ENCODE assay signal across 12 cellular contexts in genomic region chr10:43355749-43356371, GRCh38. TPM values are rescaled to one million over a fixed set of nuclear protein-coding genes. Genes with fewer than 3 reads are reported as not detected.
DNase-seq lines count a peak whose midpoint lies in the region; ATAC-seq and TF ChIP-seq lines count a peak whose summit lies in the region.
"Had no signal": no experiment of that assay in that cellular context is flagged by ENCODE, and none has a peak within 500 bp of the region (broad histone marks: within the 10 kb centered on the region; RNA-seq: fewer than 3 reads in every experiment).

No MANE protein-coding gene starts in this region.

- no peaks in the 10 kb centered on the region for H3K9me3 Mint-ChIP-seq in activated CD8-positive, alpha-beta T cell treated with anti-CD3 and anti-CD28 coated beads, Interleukin-2, amount 10 ng/mL, durations not matched to agents 7 days and 5 days (ENCODE audit: insufficient read depth)
- H3K9me3 Mint-ChIP-seq in osteocyte (ENCODE audit: unreplicated experiment) = no peaks in the 10 kb centered on the region
- H3K9me3 Mint-ChIP-seq: immature natural killer cell had no signal

- H3K4me3 ChIP-seq in ACC112 (ENCODE audit: low read depth, low read length) = no peak overlapping the region
- H3K4me3 ChIP-seq: upper lobe of left lung had no signal

- no peaks in the 10 kb centered on the region for H3K36me3 ChIP-seq in ACC112 (ENCODE audit: insufficient read depth, low read length)
- H3K36me3 ChIP-seq: upper lobe of left lung had no signal

- no peak for ATAC-seq in activated CD8-positive, alpha-beta T cell treated with anti-CD3 and anti-CD28 coated beads, Interleukin-2, amount 10 ng/mL, durations not matched to agents 7 days and 5 days
- no peak for ATAC-seq in GM19023 (IDR thresholded peaks at IDR 0.05; ENCODE audit: unreplicated experiment)

- no peaks in the 10 kb centered on the region for H3K27me3 ChIP-seq in ACC112 (ENCODE audit: insufficient read depth, low read length)

- DNase-seq in HUDEP-2 (lab: John Stamatoyannopoulos, UW; ENCODE audit: unreplicated experiment in 76 of 76) (peak in 68 of 76 experiments; percentile 16 to 88 (median 53)), kidney tubule cell (ENCODE audit: low spot score) (peak; percentile 84), osteocyte (ENCODE audit: extremely low spot score, unreplicated experiment) (no peak), NCI-H510A (lab: John Stamatoyannopoulos, UW) (no peak), T1000 (lab: John Stamatoyannopoulos, UW) (no peak)
- no peak for DNase-seq in activated CD8-positive, alpha-beta T cell treated with anti-CD3 and anti-CD28 coated beads, Interleukin-2, amount 10 ng/mL, durations not matched to agents 7 days and 5 days
- DNase-seq: DMS53, immature natural killer cell, upper lobe of left lung had no signal

- POLR2A ChIA-PET in activated CD8-positive, alpha-beta T cell treated with anti-CD3 and anti-CD28 coated beads, Interleukin-2, amount 10 ng/mL, durations not matched to agents 7 days and 5 days (lab: Charles Lee) = no interaction called here

- no peaks in the 10 kb centered on the region for H3K79me2 ChIP-seq in ACC112 (ENCODE audit: control insufficient read depth, insufficient read depth, low read length, unreplicated experiment)

- H3K27ac ChIP-seq in ACC112 (ENCODE audit: low read depth, low read length) = no peak overlapping the region
- H3K27ac ChIP-seq: upper lobe of left lung had no signal

- H3K36me3 Mint-ChIP-seq in activated CD8-positive, alpha-beta T cell treated with anti-CD3 and anti-CD28 coated beads, Interleukin-2, amount 10 ng/mL, durations not matched to agents 7 days and 5 days (ENCODE audit: low read depth) = peaks cover 4% of the 10 kb centered on the region
- H3K36me3 Mint-ChIP-seq in osteocyte (ENCODE audit: unreplicated experiment) = no peaks in the 10 kb centered on the region

- CTCF ChIA-PET in activated CD8-positive, alpha-beta T cell treated with anti-CD3 and anti-CD28 coated beads, Interleukin-2, amount 10 ng/mL, durations not matched to agents 7 days and 5 days (lab: Charles Lee) = interaction anchor here (1.2 to 1.7 kb wide), 4 partner anchors 9 to 154 kb away, joined by 3 to 9 read pairs (median 4); no protein-coding TSS in a partner anchor

- peak overlapping the region; percentile 4 for H2AFZ ChIP-seq in ACC112 (ENCODE audit: low read length, unreplicated experiment)

- H3K4me1 Mint-ChIP-seq in activated CD8-positive, alpha-beta T cell treated with anti-CD3 and anti-CD28 coated beads, Interleukin-2, amount 10 ng/mL, durations not matched to agents 7 days and 5 days (ENCODE audit: low read depth) = peaks cover 24% of the 10 kb centered on the region
- H3K4me1 Mint-ChIP-seq in osteocyte (ENCODE audit: unreplicated experiment) = peaks cover 11% of the 10 kb centered on the region

- no peak overlapping the region for H3K4me3 Mint-ChIP-seq in activated CD8-positive, alpha-beta T cell treated with anti-CD3 and anti-CD28 coated beads, Interleukin-2, amount 10 ng/mL, durations not matched to agents 7 days and 5 days
- H3K4me3 Mint-ChIP-seq in osteocyte (ENCODE audit: unreplicated experiment) = no peak overlapping the region
- H3K4me3 Mint-ChIP-seq: immature natural killer cell had no signal

- peaks cover 14% of the 10 kb centered on the region for H3K4me1 ChIP-seq in ACC112 (ENCODE audit: control insufficient read depth, insufficient read depth, low read length, unreplicated experiment)

- peaks cover 9% of the 10 kb centered on the region for H3K27me3 Mint-ChIP-seq in activated CD8-positive, alpha-beta T cell treated with anti-CD3 and anti-CD28 coated beads, Interleukin-2, amount 10 ng/mL, durations not matched to agents 7 days and 5 days (ENCODE audit: low read depth)
- peaks cover 8% of the 10 kb centered on the region for H3K27me3 Mint-ChIP-seq in osteocyte (ENCODE audit: unreplicated experiment)

- no peak for TF ChIP-seq CTCF in osteocyte (IDR thresholded peaks at IDR 0.05)

- H3K27ac Mint-ChIP-seq in activated CD8-positive, alpha-beta T cell treated with anti-CD3 and anti-CD28 coated beads, Interleukin-2, amount 10 ng/mL, durations not matched to agents 7 days and 5 days = peak overlapping the region; percentile 36
- H3K27ac Mint-ChIP-seq in osteocyte (ENCODE audit: unreplicated experiment) = no peak overlapping the region
- H3K27ac Mint-ChIP-seq: immature natural killer cell had no signal

RNA-seq across cellular contexts. Expression of gene FXYD4, which starts 15.6 kb away (rescaled TPM):
- total RNA-seq in activated CD8-positive, alpha-beta T cell treated with anti-CD3 and anti-CD28 coated beads, Interleukin-2, amount 10 ng/mL, durations not matched to agents 7 days and 5 days = not detected
- not detected in 2 replicates for total RNA-seq in osteocyte
- total RNA-seq: cerebellum had no signal

RNA-seq across cellular contexts. Expression of gene HNRNPF, which starts 53.1 kb away (rescaled TPM):
- total RNA-seq in activated CD8-positive, alpha-beta T cell treated with anti-CD3 and anti-CD28 coated beads, Interleukin-2, amount 10 ng/mL, durations not matched to agents 7 days and 5 days = 100 to 1,000 TPM; 512 to 515 TPM
- total RNA-seq in osteocyte = 189 and 200 TPM in 2 replicates

Comparison
In these comparisons a context has a peak if more than half of its experiments do, and no peak if none do; other contexts are left out.
1. DNase-seq: peak in HUDEP-2 (68 of 76) and kidney tubule cell (single experiment); none in activated CD8-positive, alpha-beta T cell treated with anti-CD3 and anti-CD28 coated beads, Interleukin-2, amount 10 ng/mL, durations not matched to agents 7 days and 5 days (single experiment), osteocyte (single experiment), NCI-H510A (single experiment) and T1000 (single experiment).